In the genomic region with DNA sequence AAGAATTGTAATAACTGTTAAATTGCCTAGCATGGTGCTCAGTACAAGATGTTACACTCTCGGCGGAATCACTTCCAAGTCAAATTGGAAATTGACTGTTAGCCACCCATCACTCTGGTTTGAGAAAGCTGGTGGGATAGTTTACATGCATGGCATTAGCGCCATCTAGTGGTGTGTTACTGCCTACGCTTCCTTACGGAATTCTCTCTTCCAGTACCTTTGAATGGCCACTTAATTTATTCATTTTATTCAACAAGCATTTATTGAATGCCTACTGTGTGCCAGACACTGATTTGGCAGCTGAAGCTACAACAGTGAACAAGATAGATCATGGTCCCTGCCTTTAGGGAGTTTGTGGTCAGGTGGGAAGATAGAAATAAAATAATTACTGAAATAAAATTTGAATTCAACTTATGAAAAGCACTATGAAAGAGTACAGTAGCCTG, we compare ENCODE assay signal across 1 cellular context.
TF ChIP-seq lines count a peak whose summit lies in the region.

No MANE protein-coding gene starts in this region.

TF ChIP-seq in HepG2, 621 proteins besides CTCF, POLR2A, EP300 and RAD21 (continued from another document and continues in another):
- TF ChIP-seq ZKSCAN8 (CRISPR knock-in tag; IDR thresholded peaks at IDR 0.05; ENCODE audit: borderline replicate concordance) (peak; percentile 91), SMAD3 (CRISPR knock-in tag; IDR thresholded peaks at IDR 0.05) (peak; percentile 65; the same call in 1 of the 2 replicates), SETDB1 (CRISPR knock-in tag; IDR thresholded peaks at IDR 0.05; ENCODE audit: borderline replicate concordance) (no peak), ZFAT (CRISPR knock-in tag; conservative IDR thresholded peaks at IDR 0.05) (no peak), NCOR1 (IDR thresholded peaks at IDR 0.05; ENCODE audit: borderline replicate concordance, low read length) (no peak), FIP1L1 (IDR thresholded peaks at IDR 0.05; ENCODE audit: borderline replicate concordance, insufficient read depth, low read depth, low read length) (no peak), ZNF331 (CRISPR knock-in tag; IDR thresholded peaks at IDR 0.05) (peak; percentile 51; the same call in 1 of the 2 replicates), PPARG (CRISPR knock-in tag; conservative IDR thresholded peaks at IDR 0.05) (peak; percentile 56; the same call in 1 of the 2 replicates), ZSCAN30 (CRISPR knock-in tag; IDR thresholded peaks at IDR 0.05) (no peak), WIZ (CRISPR knock-in tag; IDR thresholded peaks at IDR 0.05) (no peak), ZNF253 (CRISPR knock-in tag; IDR thresholded peaks at IDR 0.05; ENCODE audit: borderline replicate concordance) (no peak), ZBTB3 (CRISPR knock-in tag; IDR thresholded peaks at IDR 0.05; ENCODE audit: borderline replicate concordance, low read depth) (0 out of 2 replicates have a peak, but pooled peaks have one; percentile 31), SIN3B (IDR thresholded peaks at IDR 0.05; ENCODE audit: low read length) (no peak), NR2F2 (IDR thresholded peaks at IDR 0.05; ENCODE audit: borderline replicate concordance, low read depth) (no peak), ZNF792 (CRISPR knock-in tag; IDR thresholded peaks at IDR 0.05) (0 out of 2 replicates have a peak, but pooled peaks have one; percentile 45), KLF13 (CRISPR knock-in tag; IDR thresholded peaks at IDR 0.05) (no peak), CBX2 (IDR thresholded peaks at IDR 0.05; ENCODE audit: low read depth, low read length) (no peak), CBX2 (CRISPR knock-in tag; IDR thresholded peaks at IDR 0.05; ENCODE audit: low read depth) (no peak), ATM (IDR thresholded peaks at IDR 0.05; ENCODE audit: borderline replicate concordance) (no peak), FOSL2 (CRISPR knock-in tag; IDR thresholded peaks at IDR 0.05) (0 out of 2 replicates have a peak, but pooled peaks have one; percentile 12), ASH2L (IDR thresholded peaks at IDR 0.05; ENCODE audit: insufficient read length, low read depth, low read length) (peak; percentile 38), ZNF839 (CRISPR knock-in tag; IDR thresholded peaks at IDR 0.05; ENCODE audit: borderline replicate concordance) (no peak), RARA (CRISPR knock-in tag; IDR thresholded peaks at IDR 0.05) (no peak), ZNF547 (CRISPR knock-in tag; IDR thresholded peaks at IDR 0.05) (no peak), SIX1 (CRISPR knock-in tag; IDR thresholded peaks at IDR 0.05; ENCODE audit: borderline replicate concordance) (no peak), MTA3 (CRISPR knock-in tag; IDR thresholded peaks at IDR 0.05) (no peak), CC2D1A (CRISPR knock-in tag; IDR thresholded peaks at IDR 0.05) (no peak), ZNF333 (CRISPR knock-in tag; IDR thresholded peaks at IDR 0.05; ENCODE audit: borderline replicate concordance) (no peak), NFE2 (CRISPR knock-in tag; IDR thresholded peaks at IDR 0.05) (no peak), LCORL (IDR thresholded peaks at IDR 0.05) (no peak), LCORL (CRISPR knock-in tag; IDR thresholded peaks at IDR 0.05) (0 out of 2 replicates have a peak, but pooled peaks have one; percentile 24)
- TF ChIP-seq, protein P1, sequence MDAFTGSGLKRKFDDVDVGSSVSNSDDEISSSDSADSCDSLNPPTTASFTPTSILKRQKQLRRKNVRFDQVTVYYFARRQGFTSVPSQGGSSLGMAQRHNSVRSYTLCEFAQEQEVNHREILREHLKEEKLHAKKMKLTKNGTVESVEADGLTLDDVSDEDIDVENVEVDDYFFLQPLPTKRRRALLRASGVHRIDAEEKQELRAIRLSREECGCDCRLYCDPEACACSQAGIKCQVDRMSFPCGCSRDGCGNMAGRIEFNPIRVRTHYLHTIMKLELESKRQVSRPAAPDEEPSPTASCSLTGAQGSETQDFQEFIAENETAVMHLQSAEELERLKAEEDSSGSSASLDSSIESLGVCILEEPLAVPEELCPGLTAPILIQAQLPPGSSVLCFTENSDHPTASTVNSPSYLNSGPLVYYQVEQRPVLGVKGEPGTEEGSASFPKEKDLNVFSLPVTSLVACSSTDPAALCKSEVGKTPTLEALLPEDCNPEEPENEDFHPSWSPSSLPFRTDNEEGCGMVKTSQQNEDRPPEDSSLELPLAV (CRISPR knock-in tag; conservative IDR thresholded peaks at IDR 0.05; ENCODE audit: low read depth), result no peak
- TF ChIP-seq, protein P2, sequence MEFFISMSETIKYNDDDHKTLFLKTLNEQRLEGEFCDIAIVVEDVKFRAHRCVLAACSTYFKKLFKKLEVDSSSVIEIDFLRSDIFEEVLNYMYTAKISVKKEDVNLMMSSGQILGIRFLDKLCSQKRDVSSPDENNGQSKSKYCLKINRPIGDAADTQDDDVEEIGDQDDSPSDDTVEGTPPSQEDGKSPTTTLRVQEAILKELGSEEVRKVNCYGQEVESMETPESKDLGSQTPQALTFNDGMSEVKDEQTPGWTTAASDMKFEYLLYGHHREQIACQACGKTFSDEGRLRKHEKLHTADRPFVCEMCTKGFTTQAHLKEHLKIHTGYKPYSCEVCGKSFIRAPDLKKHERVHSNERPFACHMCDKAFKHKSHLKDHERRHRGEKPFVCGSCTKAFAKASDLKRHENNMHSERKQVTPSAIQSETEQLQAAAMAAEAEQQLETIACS (CRISPR knock-in tag; IDR thresholded peaks at IDR 0.05), result no peak
- TF ChIP-seq, protein P3, sequence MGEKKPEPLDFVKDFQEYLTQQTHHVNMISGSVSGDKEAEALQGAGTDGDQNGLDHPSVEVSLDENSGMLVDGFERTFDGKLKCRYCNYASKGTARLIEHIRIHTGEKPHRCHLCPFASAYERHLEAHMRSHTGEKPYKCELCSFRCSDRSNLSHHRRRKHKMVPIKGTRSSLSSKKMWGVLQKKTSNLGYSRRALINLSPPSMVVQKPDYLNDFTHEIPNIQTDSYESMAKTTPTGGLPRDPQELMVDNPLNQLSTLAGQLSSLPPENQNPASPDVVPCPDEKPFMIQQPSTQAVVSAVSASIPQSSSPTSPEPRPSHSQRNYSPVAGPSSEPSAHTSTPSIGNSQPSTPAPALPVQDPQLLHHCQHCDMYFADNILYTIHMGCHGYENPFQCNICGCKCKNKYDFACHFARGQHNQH (CRISPR knock-in tag; IDR thresholded peaks at IDR 0.05), result peak; percentile 52; the same call in 1 of the 2 replicates
- TF ChIP-seq, protein P4, sequence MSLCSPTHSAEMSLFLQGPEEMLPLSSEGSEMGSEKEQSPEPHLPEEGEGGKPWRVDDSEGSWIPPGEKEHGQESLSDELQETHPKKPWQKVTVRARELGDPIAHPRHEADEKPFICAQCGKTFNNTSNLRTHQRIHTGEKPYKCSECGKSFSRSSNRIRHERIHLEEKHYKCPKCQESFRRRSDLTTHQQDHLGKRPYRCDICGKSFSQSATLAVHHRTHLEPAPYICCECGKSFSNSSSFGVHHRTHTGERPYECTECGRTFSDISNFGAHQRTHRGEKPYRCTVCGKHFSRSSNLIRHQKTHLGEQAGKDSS (CRISPR knock-in tag; IDR thresholded peaks at IDR 0.05; ENCODE audit: borderline replicate concordance, low read depth), result peak; percentile 40; the same call in 1 of the 2 replicates
- TF ChIP-seq, protein P5, sequence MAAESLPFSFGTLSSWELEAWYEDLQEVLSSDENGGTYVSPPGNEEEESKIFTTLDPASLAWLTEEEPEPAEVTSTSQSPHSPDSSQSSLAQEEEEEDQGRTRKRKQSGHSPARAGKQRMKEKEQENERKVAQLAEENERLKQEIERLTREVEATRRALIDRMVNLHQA (CRISPR knock-in tag; IDR thresholded peaks at IDR 0.05), result no peak
- TF ChIP-seq, protein P6, sequence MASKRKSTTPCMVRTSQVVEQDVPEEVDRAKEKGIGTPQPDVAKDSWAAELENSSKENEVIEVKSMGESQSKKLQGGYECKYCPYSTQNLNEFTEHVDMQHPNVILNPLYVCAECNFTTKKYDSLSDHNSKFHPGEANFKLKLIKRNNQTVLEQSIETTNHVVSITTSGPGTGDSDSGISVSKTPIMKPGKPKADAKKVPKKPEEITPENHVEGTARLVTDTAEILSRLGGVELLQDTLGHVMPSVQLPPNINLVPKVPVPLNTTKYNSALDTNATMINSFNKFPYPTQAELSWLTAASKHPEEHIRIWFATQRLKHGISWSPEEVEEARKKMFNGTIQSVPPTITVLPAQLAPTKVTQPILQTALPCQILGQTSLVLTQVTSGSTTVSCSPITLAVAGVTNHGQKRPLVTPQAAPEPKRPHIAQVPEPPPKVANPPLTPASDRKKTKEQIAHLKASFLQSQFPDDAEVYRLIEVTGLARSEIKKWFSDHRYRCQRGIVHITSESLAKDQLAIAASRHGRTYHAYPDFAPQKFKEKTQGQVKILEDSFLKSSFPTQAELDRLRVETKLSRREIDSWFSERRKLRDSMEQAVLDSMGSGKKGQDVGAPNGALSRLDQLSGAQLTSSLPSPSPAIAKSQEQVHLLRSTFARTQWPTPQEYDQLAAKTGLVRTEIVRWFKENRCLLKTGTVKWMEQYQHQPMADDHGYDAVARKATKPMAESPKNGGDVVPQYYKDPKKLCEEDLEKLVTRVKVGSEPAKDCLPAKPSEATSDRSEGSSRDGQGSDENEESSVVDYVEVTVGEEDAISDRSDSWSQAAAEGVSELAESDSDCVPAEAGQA (IDR thresholded peaks at IDR 0.05; ENCODE audit: low read depth), result no peak
- TF ChIP-seq, protein P6 (CRISPR knock-in tag; IDR thresholded peaks at IDR 0.05; ENCODE audit: borderline replicate concordance), result no peak
- TF ChIP-seq, protein P7, sequence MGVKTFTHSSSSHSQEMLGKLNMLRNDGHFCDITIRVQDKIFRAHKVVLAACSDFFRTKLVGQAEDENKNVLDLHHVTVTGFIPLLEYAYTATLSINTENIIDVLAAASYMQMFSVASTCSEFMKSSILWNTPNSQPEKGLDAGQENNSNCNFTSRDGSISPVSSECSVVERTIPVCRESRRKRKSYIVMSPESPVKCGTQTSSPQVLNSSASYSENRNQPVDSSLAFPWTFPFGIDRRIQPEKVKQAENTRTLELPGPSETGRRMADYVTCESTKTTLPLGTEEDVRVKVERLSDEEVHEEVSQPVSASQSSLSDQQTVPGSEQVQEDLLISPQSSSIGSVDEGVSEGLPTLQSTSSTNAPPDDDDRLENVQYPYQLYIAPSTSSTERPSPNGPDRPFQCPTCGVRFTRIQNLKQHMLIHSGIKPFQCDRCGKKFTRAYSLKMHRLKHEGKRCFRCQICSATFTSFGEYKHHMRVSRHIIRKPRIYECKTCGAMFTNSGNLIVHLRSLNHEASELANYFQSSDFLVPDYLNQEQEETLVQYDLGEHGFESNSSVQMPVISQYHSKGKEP (CRISPR knock-in tag; IDR thresholded peaks at IDR 0.05), result no peak
- TF ChIP-seq, protein P8, sequence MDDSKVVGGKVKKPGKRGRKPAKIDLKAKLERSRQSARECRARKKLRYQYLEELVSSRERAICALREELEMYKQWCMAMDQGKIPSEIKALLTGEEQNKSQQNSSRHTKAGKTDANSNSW (CRISPR knock-in tag; IDR thresholded peaks at IDR 0.05; ENCODE audit: borderline replicate concordance), result no peak
- TF ChIP-seq, protein P9, sequence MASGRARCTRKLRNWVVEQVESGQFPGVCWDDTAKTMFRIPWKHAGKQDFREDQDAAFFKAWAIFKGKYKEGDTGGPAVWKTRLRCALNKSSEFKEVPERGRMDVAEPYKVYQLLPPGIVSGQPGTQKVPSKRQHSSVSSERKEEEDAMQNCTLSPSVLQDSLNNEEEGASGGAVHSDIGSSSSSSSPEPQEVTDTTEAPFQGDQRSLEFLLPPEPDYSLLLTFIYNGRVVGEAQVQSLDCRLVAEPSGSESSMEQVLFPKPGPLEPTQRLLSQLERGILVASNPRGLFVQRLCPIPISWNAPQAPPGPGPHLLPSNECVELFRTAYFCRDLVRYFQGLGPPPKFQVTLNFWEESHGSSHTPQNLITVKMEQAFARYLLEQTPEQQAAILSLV (CRISPR knock-in tag; IDR thresholded peaks at IDR 0.05; ENCODE audit: borderline replicate concordance), result no peak
- TF ChIP-seq, protein P10, sequence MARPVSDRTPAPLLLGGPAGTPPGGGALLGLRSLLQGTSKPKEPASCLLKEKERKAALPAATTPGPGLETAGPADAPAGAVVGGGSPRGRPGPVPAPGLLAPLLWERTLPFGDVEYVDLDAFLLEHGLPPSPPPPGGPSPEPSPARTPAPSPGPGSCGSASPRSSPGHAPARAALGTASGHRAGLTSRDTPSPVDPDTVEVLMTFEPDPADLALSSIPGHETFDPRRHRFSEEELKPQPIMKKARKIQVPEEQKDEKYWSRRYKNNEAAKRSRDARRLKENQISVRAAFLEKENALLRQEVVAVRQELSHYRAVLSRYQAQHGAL (CRISPR knock-in tag; IDR thresholded peaks at IDR 0.05; ENCODE audit: not compliant biosample characterization), result no peak
- TF ChIP-seq, protein P11, sequence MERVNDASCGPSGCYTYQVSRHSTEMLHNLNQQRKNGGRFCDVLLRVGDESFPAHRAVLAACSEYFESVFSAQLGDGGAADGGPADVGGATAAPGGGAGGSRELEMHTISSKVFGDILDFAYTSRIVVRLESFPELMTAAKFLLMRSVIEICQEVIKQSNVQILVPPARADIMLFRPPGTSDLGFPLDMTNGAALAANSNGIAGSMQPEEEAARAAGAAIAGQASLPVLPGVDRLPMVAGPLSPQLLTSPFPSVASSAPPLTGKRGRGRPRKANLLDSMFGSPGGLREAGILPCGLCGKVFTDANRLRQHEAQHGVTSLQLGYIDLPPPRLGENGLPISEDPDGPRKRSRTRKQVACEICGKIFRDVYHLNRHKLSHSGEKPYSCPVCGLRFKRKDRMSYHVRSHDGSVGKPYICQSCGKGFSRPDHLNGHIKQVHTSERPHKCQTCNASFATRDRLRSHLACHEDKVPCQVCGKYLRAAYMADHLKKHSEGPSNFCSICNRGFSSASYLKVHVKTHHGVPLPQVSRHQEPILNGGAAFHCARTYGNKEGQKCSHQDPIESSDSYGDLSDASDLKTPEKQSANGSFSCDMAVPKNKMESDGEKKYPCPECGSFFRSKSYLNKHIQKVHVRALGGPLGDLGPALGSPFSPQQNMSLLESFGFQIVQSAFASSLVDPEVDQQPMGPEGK (CRISPR knock-in tag; IDR thresholded peaks at IDR 0.05), result peak; percentile 23; the same call in 1 of the 2 replicates
